ENCODE assay signal across 1 cellular context in the genomic region with DNA sequence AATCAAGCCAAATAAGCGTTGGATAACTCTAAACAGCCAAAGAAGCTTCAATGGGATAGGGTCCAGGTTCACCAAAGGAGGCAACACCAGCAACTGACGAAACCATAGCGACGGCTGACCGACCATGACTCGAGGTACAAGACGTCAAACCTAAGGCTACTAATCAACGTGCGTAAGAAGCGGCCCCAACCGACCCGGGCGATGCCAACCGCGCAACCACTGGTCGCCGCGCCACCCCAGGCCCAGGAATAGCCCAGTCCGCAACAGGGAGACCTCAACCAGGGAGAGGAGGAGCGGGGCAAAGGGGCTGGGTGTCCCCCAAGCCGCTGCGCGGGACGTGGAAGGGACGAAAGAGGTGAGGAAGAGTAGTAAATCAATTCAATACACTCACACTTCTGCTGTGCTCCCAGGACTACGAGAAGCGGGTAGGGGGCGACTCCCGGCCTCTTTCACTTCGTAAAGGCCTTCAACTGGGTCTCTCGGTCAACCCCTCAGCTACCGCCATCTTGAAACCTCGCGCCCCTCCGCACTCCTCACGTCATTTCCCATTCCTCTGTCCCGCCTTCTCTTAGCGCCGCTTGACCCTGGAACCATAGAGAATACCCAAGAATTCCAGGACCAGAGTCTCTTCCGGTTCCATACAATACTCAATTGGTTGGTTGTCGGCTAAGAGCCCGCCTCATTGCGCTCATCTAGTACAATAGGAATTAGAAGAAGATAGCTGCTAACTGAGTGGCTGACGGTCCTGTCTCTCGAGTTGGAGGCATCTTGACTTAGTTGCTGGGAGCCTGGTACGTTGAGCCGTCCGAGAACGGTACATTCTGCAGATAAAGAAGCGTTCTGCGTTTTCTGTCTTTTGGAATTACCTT.
TF ChIP-seq lines count a peak whose summit lies in the region.

A gene with protein sequence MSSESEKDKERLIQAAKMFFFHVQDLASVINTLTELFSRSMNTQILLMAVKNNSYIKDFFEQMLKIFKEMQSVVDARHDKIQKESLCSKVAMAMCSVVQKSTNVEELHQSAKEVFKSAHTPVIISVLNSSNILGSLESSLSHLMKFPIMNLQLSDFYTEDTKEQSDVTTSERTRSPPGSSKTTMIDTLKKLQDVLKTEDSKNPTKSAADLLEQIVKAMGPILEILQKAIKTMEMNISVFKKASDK (plus strand): TSS at position 710 of the 869 bp plus-strand sequence. CDS start 19,266 bp downstream, outside the sequence.
A gene (minus strand): TSS at position 518 of the 869 bp plus-strand sequence. CDS start 2,095 bp downstream, outside the sequence.

TF ChIP-seq in HepG2, 621 proteins besides CTCF, POLR2A, EP300 and RAD21 (continued from another document and continues in another):
- TF ChIP-seq, protein P1, sequence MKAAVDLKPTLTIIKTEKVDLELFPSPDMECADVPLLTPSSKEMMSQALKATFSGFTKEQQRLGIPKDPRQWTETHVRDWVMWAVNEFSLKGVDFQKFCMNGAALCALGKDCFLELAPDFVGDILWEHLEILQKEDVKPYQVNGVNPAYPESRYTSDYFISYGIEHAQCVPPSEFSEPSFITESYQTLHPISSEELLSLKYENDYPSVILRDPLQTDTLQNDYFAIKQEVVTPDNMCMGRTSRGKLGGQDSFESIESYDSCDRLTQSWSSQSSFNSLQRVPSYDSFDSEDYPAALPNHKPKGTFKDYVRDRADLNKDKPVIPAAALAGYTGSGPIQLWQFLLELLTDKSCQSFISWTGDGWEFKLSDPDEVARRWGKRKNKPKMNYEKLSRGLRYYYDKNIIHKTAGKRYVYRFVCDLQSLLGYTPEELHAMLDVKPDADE (CRISPR knock-in tag; IDR thresholded peaks at IDR 0.05), result no peak; the same call in 1 of the 2 replicates
- TF ChIP-seq TAF15 (IDR thresholded peaks at IDR 0.05; ENCODE audit: low read depth, low read length, poor library complexity, severe bottlenecking), result no peak
- TF ChIP-seq, protein P2, sequence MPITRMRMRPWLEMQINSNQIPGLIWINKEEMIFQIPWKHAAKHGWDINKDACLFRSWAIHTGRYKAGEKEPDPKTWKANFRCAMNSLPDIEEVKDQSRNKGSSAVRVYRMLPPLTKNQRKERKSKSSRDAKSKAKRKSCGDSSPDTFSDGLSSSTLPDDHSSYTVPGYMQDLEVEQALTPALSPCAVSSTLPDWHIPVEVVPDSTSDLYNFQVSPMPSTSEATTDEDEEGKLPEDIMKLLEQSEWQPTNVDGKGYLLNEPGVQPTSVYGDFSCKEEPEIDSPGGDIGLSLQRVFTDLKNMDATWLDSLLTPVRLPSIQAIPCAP (CRISPR knock-in tag; IDR thresholded peaks at IDR 0.05; ENCODE audit: low read depth), result no peak
- 0 out of 2 replicates have a peak, but pooled peaks have one; percentile 54 for TF ChIP-seq NKX3-1 (CRISPR knock-in tag; IDR thresholded peaks at IDR 0.05)
- TF ChIP-seq ZSCAN21 (CRISPR knock-in tag; IDR thresholded peaks at IDR 0.05; ENCODE audit: borderline replicate concordance), result no peak; the same call in 1 of the 2 replicates
- TF ChIP-seq, protein P3, sequence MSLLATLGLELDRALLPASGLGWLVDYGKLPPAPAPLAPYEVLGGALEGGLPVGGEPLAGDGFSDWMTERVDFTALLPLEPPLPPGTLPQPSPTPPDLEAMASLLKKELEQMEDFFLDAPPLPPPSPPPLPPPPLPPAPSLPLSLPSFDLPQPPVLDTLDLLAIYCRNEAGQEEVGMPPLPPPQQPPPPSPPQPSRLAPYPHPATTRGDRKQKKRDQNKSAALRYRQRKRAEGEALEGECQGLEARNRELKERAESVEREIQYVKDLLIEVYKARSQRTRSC (CRISPR knock-in tag; IDR thresholded peaks at IDR 0.05; ENCODE audit: low read depth), result no peak
- no peak for TF ChIP-seq NFKBIZ (CRISPR knock-in tag; IDR thresholded peaks at IDR 0.05)
- TF ChIP-seq RFX3 (CRISPR knock-in tag; IDR thresholded peaks at IDR 0.05), result no peak
- no peak; the same call in 1 of the 2 replicates for TF ChIP-seq NR2C2 (CRISPR knock-in tag; IDR thresholded peaks at IDR 0.05; ENCODE audit: borderline replicate concordance)
- TF ChIP-seq ZSCAN12 (CRISPR knock-in tag; IDR thresholded peaks at IDR 0.05), result no peak
- no peak for TF ChIP-seq ZNF30 (CRISPR knock-in tag; IDR thresholded peaks at IDR 0.05)
- TF ChIP-seq, protein P4, sequence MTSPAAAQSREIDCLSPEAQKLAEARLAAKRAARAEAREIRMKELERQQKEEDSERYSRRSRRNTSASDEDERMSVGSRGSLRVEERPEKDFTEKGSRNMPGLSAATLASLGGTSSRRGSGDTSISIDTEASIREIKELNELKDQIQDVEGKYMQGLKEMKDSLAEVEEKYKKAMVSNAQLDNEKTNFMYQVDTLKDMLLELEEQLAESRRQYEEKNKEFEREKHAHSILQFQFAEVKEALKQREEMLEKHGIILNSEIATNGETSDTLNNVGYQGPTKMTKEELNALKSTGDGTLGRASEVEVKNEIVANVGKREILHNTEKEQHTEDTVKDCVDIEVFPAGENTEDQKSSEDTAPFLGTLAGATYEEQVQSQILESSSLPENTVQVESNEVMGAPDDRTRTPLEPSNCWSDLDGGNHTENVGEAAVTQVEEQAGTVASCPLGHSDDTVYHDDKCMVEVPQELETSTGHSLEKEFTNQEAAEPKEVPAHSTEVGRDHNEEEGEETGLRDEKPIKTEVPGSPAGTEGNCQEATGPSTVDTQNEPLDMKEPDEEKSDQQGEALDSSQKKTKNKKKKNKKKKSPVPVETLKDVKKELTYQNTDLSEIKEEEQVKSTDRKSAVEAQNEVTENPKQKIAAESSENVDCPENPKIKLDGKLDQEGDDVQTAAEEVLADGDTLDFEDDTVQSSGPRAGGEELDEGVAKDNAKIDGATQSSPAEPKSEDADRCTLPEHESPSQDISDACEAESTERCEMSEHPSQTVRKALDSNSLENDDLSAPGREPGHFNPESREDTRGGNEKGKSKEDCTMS (CRISPR knock-in tag; conservative IDR thresholded peaks at IDR 0.05), result no peak
- TF ChIP-seq ZNF777 (CRISPR knock-in tag; IDR thresholded peaks at IDR 0.05), result peak; percentile 22; the same call in 1 of the 2 replicates
- no peak for TF ChIP-seq HOXA5 (CRISPR knock-in tag; IDR thresholded peaks at IDR 0.05)
- TF ChIP-seq, protein P5, sequence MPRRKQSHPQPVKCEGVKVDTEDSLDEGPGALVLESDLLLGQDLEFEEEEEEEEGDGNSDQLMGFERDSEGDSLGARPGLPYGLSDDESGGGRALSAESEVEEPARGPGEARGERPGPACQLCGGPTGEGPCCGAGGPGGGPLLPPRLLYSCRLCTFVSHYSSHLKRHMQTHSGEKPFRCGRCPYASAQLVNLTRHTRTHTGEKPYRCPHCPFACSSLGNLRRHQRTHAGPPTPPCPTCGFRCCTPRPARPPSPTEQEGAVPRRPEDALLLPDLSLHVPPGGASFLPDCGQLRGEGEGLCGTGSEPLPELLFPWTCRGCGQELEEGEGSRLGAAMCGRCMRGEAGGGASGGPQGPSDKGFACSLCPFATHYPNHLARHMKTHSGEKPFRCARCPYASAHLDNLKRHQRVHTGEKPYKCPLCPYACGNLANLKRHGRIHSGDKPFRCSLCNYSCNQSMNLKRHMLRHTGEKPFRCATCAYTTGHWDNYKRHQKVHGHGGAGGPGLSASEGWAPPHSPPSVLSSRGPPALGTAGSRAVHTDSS (CRISPR knock-in tag; conservative IDR thresholded peaks at IDR 0.05), result no peak
- TF ChIP-seq MBD4 (IDR thresholded peaks at IDR 0.05; ENCODE audit: borderline replicate concordance, low read length), result no peak
- peak; percentile 58; the same call in 1 of the 2 replicates for TF ChIP-seq SIN3A (IDR thresholded peaks at IDR 0.05; ENCODE audit: borderline replicate concordance, low read depth, low read length)
- no peak for TF ChIP-seq ZNF792 (CRISPR knock-in tag; IDR thresholded peaks at IDR 0.05)
- no peak for TF ChIP-seq TOPORS (CRISPR knock-in tag; IDR thresholded peaks at IDR 0.05)
- TF ChIP-seq, protein P6, sequence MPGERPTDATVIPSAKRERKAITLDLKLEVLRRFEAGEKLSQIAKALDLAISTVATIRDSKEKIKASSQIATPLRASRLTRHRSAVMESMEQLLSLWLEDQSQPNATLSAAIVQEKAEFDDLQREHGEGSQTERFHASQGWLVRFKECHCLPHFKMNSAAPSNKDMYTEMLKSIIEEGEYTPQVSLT (CRISPR knock-in tag; IDR thresholded peaks at IDR 0.05; ENCODE audit: borderline replicate concordance, low read depth), result no peak
- TF ChIP-seq FOXK1 (CRISPR knock-in tag; IDR thresholded peaks at IDR 0.05; ENCODE audit: borderline replicate concordance, low read depth), result no peak
- no peak for TF ChIP-seq SYNCRIP (IDR thresholded peaks at IDR 0.05; ENCODE audit: insufficient read depth, low read depth, low read length)
- TF ChIP-seq ZSCAN31 (CRISPR knock-in tag; IDR thresholded peaks at IDR 0.05; ENCODE audit: low read depth), result no peak
- no peak for TF ChIP-seq TEAD2 (CRISPR knock-in tag; IDR thresholded peaks at IDR 0.05)
- no peak for TF ChIP-seq RARA (CRISPR knock-in tag; IDR thresholded peaks at IDR 0.05)
- no peak for TF ChIP-seq ARHGAP35 (CRISPR knock-in tag; IDR thresholded peaks at IDR 0.05; ENCODE audit: borderline replicate concordance)
- no peak for TF ChIP-seq MEIS2 (CRISPR knock-in tag; IDR thresholded peaks at IDR 0.05)
- TF ChIP-seq, protein P7, sequence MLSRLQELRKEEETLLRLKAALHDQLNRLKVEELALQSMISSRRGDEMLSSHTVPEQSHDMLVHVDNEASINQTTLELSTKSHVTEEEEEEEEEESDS (CRISPR knock-in tag; IDR thresholded peaks at IDR 0.05; ENCODE audit: borderline replicate concordance), result no peak
- TF ChIP-seq ZNF589 (CRISPR knock-in tag; conservative IDR thresholded peaks at IDR 0.05), result no peak; the same call in 1 of the 2 replicates
- TF ChIP-seq, protein P8, sequence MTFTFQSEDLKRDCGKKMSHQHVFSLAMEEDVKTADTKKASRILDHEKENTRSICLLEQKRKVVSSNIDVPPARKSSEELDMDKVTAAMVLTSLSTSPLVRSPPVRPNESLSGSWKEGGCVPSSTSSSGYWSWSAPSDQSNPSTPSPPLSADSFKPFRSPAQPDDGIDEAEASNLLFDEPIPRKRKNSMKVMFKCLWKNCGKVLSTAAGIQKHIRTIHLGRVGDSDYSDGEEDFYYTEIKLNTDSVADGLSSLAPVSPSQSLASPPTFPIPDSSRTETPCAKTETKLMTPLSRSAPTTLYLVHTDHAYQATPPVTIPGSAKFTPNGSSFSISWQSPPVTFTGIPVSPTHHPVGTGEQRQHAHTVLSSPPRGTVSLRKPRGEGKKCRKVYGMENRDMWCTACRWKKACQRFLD (CRISPR knock-in tag; IDR thresholded peaks at IDR 0.05; ENCODE audit: borderline replicate concordance), result no peak
- TF ChIP-seq ZSCAN29 (CRISPR knock-in tag; conservative IDR thresholded peaks at IDR 0.05), result no peak
- peak; percentile 59; the same call in 1 of the 2 replicates for TF ChIP-seq SRY (CRISPR knock-in tag; IDR thresholded peaks at IDR 0.05)
- TF ChIP-seq, protein P9, sequence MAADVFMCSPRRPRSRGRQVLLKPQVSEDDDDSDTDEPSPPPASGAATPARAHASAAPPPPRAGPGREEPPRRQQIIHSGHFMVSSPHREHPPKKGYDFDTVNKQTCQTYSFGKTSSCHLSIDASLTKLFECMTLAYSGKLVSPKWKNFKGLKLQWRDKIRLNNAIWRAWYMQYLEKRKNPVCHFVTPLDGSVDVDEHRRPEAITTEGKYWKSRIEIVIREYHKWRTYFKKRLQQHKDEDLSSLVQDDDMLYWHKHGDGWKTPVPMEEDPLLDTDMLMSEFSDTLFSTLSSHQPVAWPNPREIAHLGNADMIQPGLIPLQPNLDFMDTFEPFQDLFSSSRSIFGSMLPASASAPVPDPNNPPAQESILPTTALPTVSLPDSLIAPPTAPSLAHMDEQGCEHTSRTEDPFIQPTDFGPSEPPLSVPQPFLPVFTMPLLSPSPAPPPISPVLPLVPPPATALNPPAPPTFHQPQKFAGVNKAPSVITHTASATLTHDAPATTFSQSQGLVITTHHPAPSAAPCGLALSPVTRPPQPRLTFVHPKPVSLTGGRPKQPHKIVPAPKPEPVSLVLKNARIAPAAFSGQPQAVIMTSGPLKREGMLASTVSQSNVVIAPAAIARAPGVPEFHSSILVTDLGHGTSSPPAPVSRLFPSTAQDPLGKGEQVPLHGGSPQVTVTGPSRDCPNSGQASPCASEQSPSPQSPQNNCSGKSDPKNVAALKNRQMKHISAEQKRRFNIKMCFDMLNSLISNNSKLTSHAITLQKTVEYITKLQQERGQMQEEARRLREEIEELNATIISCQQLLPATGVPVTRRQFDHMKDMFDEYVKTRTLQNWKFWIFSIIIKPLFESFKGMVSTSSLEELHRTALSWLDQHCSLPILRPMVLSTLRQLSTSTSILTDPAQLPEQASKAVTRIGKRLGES (CRISPR knock-in tag; IDR thresholded peaks at IDR 0.05; ENCODE audit: borderline replicate concordance), result no peak
- peak; percentile 30; the same call in 1 of the 2 replicates for TF ChIP-seq MYC (CRISPR knock-in tag; IDR thresholded peaks at IDR 0.05; ENCODE audit: borderline replicate concordance)
- TF ChIP-seq ZBTB7B (CRISPR knock-in tag; IDR thresholded peaks at IDR 0.05), result no peak
- TF ChIP-seq TBX2 (CRISPR knock-in tag; IDR thresholded peaks at IDR 0.05; ENCODE audit: borderline replicate concordance), result peak; percentile 92
- TF ChIP-seq ZNF234 (CRISPR knock-in tag; conservative IDR thresholded peaks at IDR 0.05), result no peak
- TF ChIP-seq CEBPB (IDR thresholded peaks at IDR 0.05; ENCODE audit: borderline replicate concordance, low read depth, low read length), result no peak
- TF ChIP-seq, protein P10, sequence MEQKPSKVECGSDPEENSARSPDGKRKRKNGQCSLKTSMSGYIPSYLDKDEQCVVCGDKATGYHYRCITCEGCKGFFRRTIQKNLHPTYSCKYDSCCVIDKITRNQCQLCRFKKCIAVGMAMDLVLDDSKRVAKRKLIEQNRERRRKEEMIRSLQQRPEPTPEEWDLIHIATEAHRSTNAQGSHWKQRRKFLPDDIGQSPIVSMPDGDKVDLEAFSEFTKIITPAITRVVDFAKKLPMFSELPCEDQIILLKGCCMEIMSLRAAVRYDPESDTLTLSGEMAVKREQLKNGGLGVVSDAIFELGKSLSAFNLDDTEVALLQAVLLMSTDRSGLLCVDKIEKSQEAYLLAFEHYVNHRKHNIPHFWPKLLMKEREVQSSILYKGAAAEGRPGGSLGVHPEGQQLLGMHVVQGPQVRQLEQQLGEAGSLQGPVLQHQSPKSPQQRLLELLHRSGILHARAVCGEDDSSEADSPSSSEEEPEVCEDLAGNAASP (CRISPR knock-in tag; IDR thresholded peaks at IDR 0.05; ENCODE audit: borderline replicate concordance), result no peak
- TF ChIP-seq, protein P11, sequence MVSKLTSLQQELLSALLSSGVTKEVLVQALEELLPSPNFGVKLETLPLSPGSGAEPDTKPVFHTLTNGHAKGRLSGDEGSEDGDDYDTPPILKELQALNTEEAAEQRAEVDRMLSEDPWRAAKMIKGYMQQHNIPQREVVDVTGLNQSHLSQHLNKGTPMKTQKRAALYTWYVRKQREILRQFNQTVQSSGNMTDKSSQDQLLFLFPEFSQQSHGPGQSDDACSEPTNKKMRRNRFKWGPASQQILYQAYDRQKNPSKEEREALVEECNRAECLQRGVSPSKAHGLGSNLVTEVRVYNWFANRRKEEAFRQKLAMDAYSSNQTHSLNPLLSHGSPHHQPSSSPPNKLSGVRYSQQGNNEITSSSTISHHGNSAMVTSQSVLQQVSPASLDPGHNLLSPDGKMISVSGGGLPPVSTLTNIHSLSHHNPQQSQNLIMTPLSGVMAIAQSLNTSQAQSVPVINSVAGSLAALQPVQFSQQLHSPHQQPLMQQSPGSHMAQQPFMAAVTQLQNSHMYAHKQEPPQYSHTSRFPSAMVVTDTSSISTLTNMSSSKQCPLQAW (CRISPR knock-in tag; IDR thresholded peaks at IDR 0.05), result peak; percentile 62
- TF ChIP-seq ZNF317 (CRISPR knock-in tag; IDR thresholded peaks at IDR 0.05), result 0 out of 2 replicates have a peak, but pooled peaks have one; percentile 57
- no peak for TF ChIP-seq NPAS2 (CRISPR knock-in tag; IDR thresholded peaks at IDR 0.05; ENCODE audit: borderline replicate concordance)
- no peak for TF ChIP-seq KAT2B (IDR thresholded peaks at IDR 0.05; ENCODE audit: borderline replicate concordance, low read depth, low read length)
- no peak for TF ChIP-seq HNF4A (CRISPR knock-in tag; IDR thresholded peaks at IDR 0.05)
- TF ChIP-seq ZNF788 (CRISPR knock-in tag; IDR thresholded peaks at IDR 0.05; ENCODE audit: borderline replicate concordance), result no peak
- no peak for TF ChIP-seq ZFP41 (CRISPR knock-in tag; IDR thresholded peaks at IDR 0.05; ENCODE audit: borderline replicate concordance)
